ENCODE assay signal across 14 cellular contexts in genomic region chr12:124395284-124395752, GRCh38.
A peak's percentile ranks its signal among the peaks of the same experiment; 100 is the strongest.
DNase-seq lines count a peak whose midpoint lies in the region; ATAC-seq and TF ChIP-seq lines count a peak whose summit lies in the region.
"Had no signal": no experiment of that assay in that cellular context is flagged by ENCODE, and none has a peak within 500 bp of the region (broad histone marks: within the 10 kb centered on the region; RNA-seq: fewer than 3 reads in every experiment).

No MANE protein-coding gene starts in this region.

- no peak for TF ChIP-seq POLR2A in esophagus squamous epithelium (IDR thresholded peaks at IDR 0.05)

- POLR2A ChIA-PET in PC-3 (lab: Charles Lee; ENCODE audit: unreplicated experiment) = no interaction called here

- peak; percentile 18 for ATAC-seq in PC-3
- ATAC-seq: esophagus mucosa, T-helper 17 cell had no signal

- intact Hi-C loops in PC-3 (cut with micrococcal nuclease) = no loop called here
- intact Hi-C loops in esophagus squamous epithelium (cut with DNase I) = no loop called here

- 0 out of 2 replicates have a peak, but pooled peaks have one; percentile 23 for TF ChIP-seq CTCF in PC-3 (conservative IDR thresholded peaks at IDR 0.05; ENCODE audit: low read depth, low read length)
- no peak for TF ChIP-seq CTCF in esophagus squamous epithelium (IDR thresholded peaks at IDR 0.05)

- H3K79me2 ChIP-seq in PC-3 (ENCODE audit: low read length) = peaks cover 9% of the 10 kb centered on the region; the same call in 1 of the 2 replicates

- H3K9me2 ChIP-seq in PC-3 (replicated peaks; ENCODE audit: low read length) = no peaks in the 10 kb centered on the region

- H3K4me3 ChIP-seq in PC-3 (ENCODE audit: low read length) (no peak overlapping the region), esophagus squamous epithelium (no peak overlapping the region)

- peak overlapping the region; percentile 67 for H3K27ac ChIP-seq in PC-3 (ENCODE audit: low read length)
- H3K27ac ChIP-seq in esophagus squamous epithelium = peak overlapping the region in 3 of 4 donors; percentile 86 to 96 (median 88)
- peak overlapping the region; percentile 77 for H3K27ac ChIP-seq in temporal lobe (ENCODE audit: low read depth, low read length)

- DNase-seq in DMS 273 (lab: John Stamatoyannopoulos, UW; ENCODE audit: unreplicated experiment) = peak; percentile 18
- DNase-seq in DMS 273 treated with DMSO at 0.1 percent for 48 hours (lab: John Stamatoyannopoulos, UW) = no peak
- peak; percentile 56 for DNase-seq in PC-3
- no peak for DNase-seq in esophagus squamous epithelium (lab: John Stamatoyannopoulos, UW)
- no peak for DNase-seq in NK-92 treated with Interleukin-12 subunit alpha and Interleukin-12 subunit beta, amount 100 ng/mL, for 24 hours (lab: John Stamatoyannopoulos, UW)
- no peak for DNase-seq in activated T-cell treated with anti-CD3 and anti-CD28 coated beads for 4 hours
- DNase-seq in effector CD4-positive, alpha-beta T cell = no peak
- DNase-seq: activated CD4-positive, alpha-beta T cell treated with anti-CD3 and anti-CD28 coated beads, Interleukin-2, amount 50 U/mL, for 48 hours; activated gamma-delta T cell; MV-4-11; OCI-M1; T-helper 17 cell had no signal

- H3F3A ChIP-seq in PC-3 (ENCODE audit: low read length, unreplicated experiment) = no peaks in the 10 kb centered on the region

- H3K36me3 ChIP-seq in PC-3 (ENCODE audit: low read depth, low read length) = peaks cover 10% of the 10 kb centered on the region; the same call in 1 of the 2 replicates
- H3K36me3 ChIP-seq in esophagus squamous epithelium = peaks cover 0 to 80% (median 4%) of the 10 kb centered on the region in 3 donors

- 69 to 70% methylated on average over 4 to 10 of the region's 21 CpGs for WGBS in esophagus squamous epithelium, 2 donors

- H3K9me3 ChIP-seq in PC-3 (ENCODE audit: low read length) (no peaks in the 10 kb centered on the region), esophagus squamous epithelium (no peaks in the 10 kb centered on the region)

- H2AFZ ChIP-seq in PC-3 (ENCODE audit: low read length) = no peak overlapping the region

- H3K4me1 ChIP-seq in PC-3 (ENCODE audit: insufficient read depth, low read length) (peaks cover 59% of the 10 kb centered on the region), esophagus squamous epithelium (peaks cover 37 to 99% (median 68%) of the 10 kb centered on the region in 3 donors)

- CTCF ChIA-PET in PC-3 (lab: Charles Lee) = interaction anchor here (0.6 to 1.0 kb wide), 2 partner anchors 9 to 58 kb away, joined by 3 to 5 read pairs; no protein-coding TSS in a partner anchor

- H3K4me2 ChIP-seq in PC-3 (ENCODE audit: low read length) = peak overlapping the region; percentile 17; the same call in 1 of the 2 replicates

- H3K9ac ChIP-seq in PC-3 (ENCODE audit: low read length) = no peak overlapping the region

- BruUV-seq in PC-3 (replicated peaks; lab: Mats Ljungman, UMichigan) = no TSS peak

- no peaks in the 10 kb centered on the region for H4K20me1 ChIP-seq in PC-3 (ENCODE audit: low read length)

- H3K27me3 ChIP-seq in PC-3 (ENCODE audit: low read length) = no peaks in the 10 kb centered on the region
- no peaks in the 10 kb centered on the region for H3K27me3 ChIP-seq in esophagus squamous epithelium

Comparison
In these comparisons a context has a peak if more than half of its experiments do, and no peak if none do; other contexts are left out.
1. DNase-seq: peak in DMS 273 (single experiment) and PC-3 (single experiment); none in DMS 273 treated with DMSO at 0.1 percent for 48 hours (single experiment), esophagus squamous epithelium (single experiment), NK-92 treated with Interleukin-12 subunit alpha and Interleukin-12 subunit beta, amount 100 ng/mL, for 24 hours (single experiment), activated T-cell treated with anti-CD3 and anti-CD28 coated beads for 4 hours (single experiment) and effector CD4-positive, alpha-beta T cell (single experiment).
2. Peak in every context shown above with its lines, with median percentiles within 50 percentile points of each other: H3K27ac ChIP-seq.